In genomic region chr4:73676881-73677323, GRCh38 we compare ENCODE assay signal across 8 cellular contexts. TPM values are rescaled to one million over a fixed set of nuclear protein-coding genes. Genes with fewer than 3 reads are reported as not detected.
DNase-seq lines count a peak whose midpoint lies in the region; ATAC-seq lines count a peak whose summit lies in the region.

No MANE protein-coding gene starts in this region.

- DNase-seq in AG08396 (ENCODE audit: low spot score) (peak; percentile 36), NAMALWA (ENCODE audit: low spot score) (peak; percentile 59), dermis blood vessel endothelial cell (peak; percentile 75), NCI-H1694 (lab: John Stamatoyannopoulos, UW) (no peak)

- peak; percentile 89 for ATAC-seq in GM21447 (IDR thresholded peaks at IDR 0.05; ENCODE audit: unreplicated experiment)
- ATAC-seq in HG03439 (IDR thresholded peaks at IDR 0.05; ENCODE audit: unreplicated experiment), result no peak
- ATAC-seq in HG02884 (IDR thresholded peaks at IDR 0.05; ENCODE audit: unreplicated experiment), result no peak
- no peak for ATAC-seq in HG02571 (IDR thresholded peaks at IDR 0.05; ENCODE audit: unreplicated experiment)

RNA-seq across cellular contexts. Expression of gene RASSF6, which starts 56.7 kb away (rescaled TPM):
- under 0.01 and 0.23 TPM in 2 replicates for total RNA-seq in dermis blood vessel endothelial cell
